In the genomic region with DNA sequence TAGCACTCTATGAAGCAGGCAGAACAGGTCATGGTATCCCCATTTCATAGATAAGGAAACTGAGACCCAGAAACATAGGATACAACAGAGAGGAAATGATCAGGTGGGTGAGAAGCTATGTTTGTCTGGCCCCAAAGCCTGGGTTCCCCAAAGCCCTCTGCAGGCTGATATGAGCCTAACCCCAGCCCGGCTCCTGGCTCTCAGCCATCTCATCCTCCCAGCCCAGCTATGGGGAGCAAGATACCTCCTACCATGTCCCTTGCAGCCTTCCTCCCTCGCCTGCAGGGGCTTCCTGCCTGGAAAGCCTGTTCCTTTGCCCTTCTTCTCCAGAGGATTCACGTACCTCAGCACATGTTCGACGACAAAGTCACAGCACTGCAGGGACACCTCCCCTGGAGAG, we compare ENCODE assay signal across 3 cellular contexts. TPM values are rescaled to one million over a fixed set of nuclear protein-coding genes. Genes with fewer than 3 reads are reported as not detected.
"Had no signal": no experiment of that assay in that cellular context is flagged by ENCODE, and none has a peak within 500 bp of the region (broad histone marks: within the 10 kb centered on the region; RNA-seq: fewer than 3 reads in every experiment).

No MANE protein-coding gene starts in this region.

RNA-seq across cellular contexts. Expression of a gene that starts 26.3 kb away (rescaled TPM):
- polyA plus RNA-seq: GM23248 had no signal

RNA-seq across cellular contexts. Expression of a gene that starts 43.8 kb away (rescaled TPM):
- total RNA-seq: HFFc6, HT1080 had no signal
